Comparison of ENCODE assay signal across 8 cellular contexts in genomic region chr20:652611-653109, GRCh38. TPM values are rescaled to one million over a fixed set of nuclear protein-coding genes. Genes with fewer than 3 reads are reported as not detected.
DNase-seq lines count a peak whose midpoint lies in the region; ATAC-seq and TF ChIP-seq lines count a peak whose summit lies in the region.

No MANE protein-coding gene starts in this region.

- peaks cover 16% of the 10 kb centered on the region for H3K27me3 Mint-ChIP-seq in activated naive CD4-positive, alpha-beta T cell treated with anti-CD3 and anti-CD28 coated beads, Interleukin-2, amount 10 ng/mL, durations not matched to agents 7 days and 5 days

- H3K9ac ChIP-seq in smooth muscle cell (ENCODE audit: low read depth): peak overlapping the region; percentile 97

- peak overlapping the region; percentile 43 for H3K27ac Mint-ChIP-seq in activated naive CD4-positive, alpha-beta T cell treated with anti-CD3 and anti-CD28 coated beads, Interleukin-2, amount 10 ng/mL, durations not matched to agents 7 days and 5 days

- no peaks in the 10 kb centered on the region for H3K27me3 ChIP-seq in smooth muscle cell (ENCODE audit: low read depth)

- peaks cover 7% of the 10 kb centered on the region for H3K36me3 ChIP-seq in smooth muscle cell (ENCODE audit: low read depth)

- ATAC-seq in GM18909 (IDR thresholded peaks at IDR 0.05; ENCODE audit: poor library complexity, unreplicated experiment): peak; percentile 31
- ATAC-seq in HG03460 (IDR thresholded peaks at IDR 0.05; ENCODE audit: unreplicated experiment): peak; percentile 25

- WGBS in smooth muscle cell (ENCODE audit: low lambda C conversion rate): 3% methylated on average over 35 of the region's 36 CpGs

- DNase-seq in activated naive CD4-positive, alpha-beta T cell treated with anti-CD3 and anti-CD28 coated beads, Interleukin-2, amount 10 ng/mL, durations not matched to agents 7 days and 5 days: no peak
- DNase-seq in hepatic stellate cell (ENCODE audit: low spot score) (peak; percentile 53), smooth muscle cell (lab: John Stamatoyannopoulos, UW; ENCODE audit: unreplicated experiment) (no peak), germinal center (ENCODE audit: low spot score) (no peak), DMS153 treated with DMSO at 0.1 percent for 48 hours (lab: John Stamatoyannopoulos, UW; ENCODE audit: unreplicated experiment) (no peak)
- DNase-seq in NK-92 treated with Interleukin-12 subunit alpha and Interleukin-12 subunit beta, amount 100 ng/mL, for 24 hours (lab: John Stamatoyannopoulos, UW): no peak

- H4K20me1 ChIP-seq in smooth muscle cell (ENCODE audit: low read depth): peaks cover 26% of the 10 kb centered on the region

- TF ChIP-seq CTCF in smooth muscle cell (IDR thresholded peaks at IDR 0.05; ENCODE audit: borderline replicate concordance, insufficient read depth, poor library complexity, severe bottlenecking): no peak

- H3K4me3 Mint-ChIP-seq in activated naive CD4-positive, alpha-beta T cell treated with anti-CD3 and anti-CD28 coated beads, Interleukin-2, amount 10 ng/mL, durations not matched to agents 7 days and 5 days: peak overlapping the region; percentile 72

- CTCF ChIA-PET in activated naive CD4-positive, alpha-beta T cell treated with anti-CD3 and anti-CD28 coated beads, Interleukin-2, amount 10 ng/mL, durations not matched to agents 7 days and 5 days (lab: Charles Lee): interaction anchor here (0.6 to 1.0 kb wide), 2 partner anchors 86 to 117 kb away, joined by 3 to 4 read pairs; no protein-coding TSS in a partner anchor

- H3K4me1 ChIP-seq in smooth muscle cell (ENCODE audit: low read depth): peaks cover 11% of the 10 kb centered on the region

- H3F3A ChIP-seq in smooth muscle cell (ENCODE audit: low read depth): no peaks in the 10 kb centered on the region

- peak overlapping the region; percentile 95 for H3K4me2 ChIP-seq in smooth muscle cell

- H3K27ac ChIP-seq in smooth muscle cell (ENCODE audit: low read depth): peak overlapping the region; percentile 84

- H3K9me3 ChIP-seq in smooth muscle cell (replicated peaks; ENCODE audit: low read depth): no peaks in the 10 kb centered on the region

- peaks cover 23% of the 10 kb centered on the region for H3K4me1 Mint-ChIP-seq in activated naive CD4-positive, alpha-beta T cell treated with anti-CD3 and anti-CD28 coated beads, Interleukin-2, amount 10 ng/mL, durations not matched to agents 7 days and 5 days

- no peaks in the 10 kb centered on the region for H3K9me3 Mint-ChIP-seq in activated naive CD4-positive, alpha-beta T cell treated with anti-CD3 and anti-CD28 coated beads, Interleukin-2, amount 10 ng/mL, durations not matched to agents 7 days and 5 days

- peak overlapping the region; percentile 66 for H2AFZ ChIP-seq in smooth muscle cell (ENCODE audit: low read depth)

- H3K36me3 Mint-ChIP-seq in activated naive CD4-positive, alpha-beta T cell treated with anti-CD3 and anti-CD28 coated beads, Interleukin-2, amount 10 ng/mL, durations not matched to agents 7 days and 5 days: peaks cover 14% of the 10 kb centered on the region

- H3K4me3 ChIP-seq in smooth muscle cell: peak overlapping the region; percentile 74

- no peaks in the 10 kb centered on the region for H3K79me2 ChIP-seq in smooth muscle cell (ENCODE audit: low read depth)

RNA-seq across cellular contexts. Expression of gene SRXN1, which starts 0.3 kb away (rescaled TPM):
- total RNA-seq in smooth muscle cell: 24.3 and 27.2 TPM in 2 replicates
- polyA plus RNA-seq in smooth muscle cell: 26.9 and 32.2 TPM in 2 replicates

RNA-seq across cellular contexts. Expression of gene SCRT2, which starts 22.9 kb away (rescaled TPM):
- total RNA-seq in smooth muscle cell: not detected in 2 replicates
- polyA plus RNA-seq in smooth muscle cell: not detected in 2 replicates

RNA-seq across cellular contexts. Expression of gene TCF15, which starts 42.6 kb away (rescaled TPM):
- total RNA-seq in smooth muscle cell: not detected in 2 replicates
- 0.37 TPM in 1 of 2 replicates, not detected in the other for polyA plus RNA-seq in smooth muscle cell
